Comparison of ENCODE assay signal across 1 cellular context in genomic region chr11:12853652-12854296, GRCh38.
A peak's percentile ranks its signal among the peaks of the same experiment; 100 is the strongest.
TF ChIP-seq lines count a peak whose summit lies in the region.

No MANE protein-coding gene starts in this region.

TF ChIP-seq in K562, 482 proteins besides CTCF, POLR2A, EP300 and RAD21 (continued from another document and continues in another):
- TF ChIP-seq CUX1 (CRISPR knock-in tag; IDR thresholded peaks at IDR 0.05) (no peak), SOX6 (IDR thresholded peaks at IDR 0.05) (peak; percentile 89), THAP12 (CRISPR knock-in tag; IDR thresholded peaks at IDR 0.05) (no peak), ZKSCAN1 (IDR thresholded peaks at IDR 0.05; ENCODE audit: low read depth, low read length) (no peak), FIP1L1 (IDR thresholded peaks at IDR 0.05; ENCODE audit: low read depth, low read length, poor library complexity, severe bottlenecking) (no peak), NELFE (IDR thresholded peaks at IDR 0.05; ENCODE audit: insufficient read depth, insufficient read length) (no peak), HNRNPL (IDR thresholded peaks at IDR 0.05; ENCODE audit: low read depth, low read length) (no peak), PHB (CRISPR knock-in tag; IDR thresholded peaks at IDR 0.05) (no peak), RBM34 (IDR thresholded peaks at IDR 0.05; ENCODE audit: borderline replicate concordance, insufficient read depth, low read length) (no peak), PRPF4 (IDR thresholded peaks at IDR 0.05; ENCODE audit: insufficient read depth, low read depth, low read length, poor library complexity, severe bottlenecking) (no peak), MBD2 (IDR thresholded peaks at IDR 0.05; ENCODE audit: borderline replicate concordance, low read depth) (no peak), ZNF561 (CRISPR knock-in tag; conservative IDR thresholded peaks at IDR 0.05) (no peak), ZNF518B (CRISPR knock-in tag; IDR thresholded peaks at IDR 0.05) (no peak), TARDBP (IDR thresholded peaks at IDR 0.05) (no peak), ZNF431 (CRISPR knock-in tag; IDR thresholded peaks at IDR 0.05) (no peak), CBFA2T2 (conservative IDR thresholded peaks at IDR 0.05) (peak; percentile 88), ZNF274 (IDR thresholded peaks at IDR 0.05; ENCODE audit: borderline replicate concordance, low read depth, low read length) (no peak), ZNF121 (CRISPR knock-in tag; conservative IDR thresholded peaks at IDR 0.05) (no peak), FOXO4 (CRISPR knock-in tag; IDR thresholded peaks at IDR 0.05) (no peak), SMARCC2 (IDR thresholded peaks at IDR 0.05; ENCODE audit: low read depth) (no peak; the same call in 1 of the 2 replicates), AFF1 (IDR thresholded peaks at IDR 0.05; ENCODE audit: low read depth in 1 of 2, partially characterized antibody in 2 of 2) (no peak), NRF1 (conservative IDR thresholded peaks at IDR 0.05 in 1 of 2, IDR thresholded peaks at IDR 0.05 in 1 of 2) (no peak), ZBTB49 (CRISPR knock-in tag; IDR thresholded peaks at IDR 0.05; ENCODE audit: borderline replicate concordance) (no peak), XRCC3 (IDR thresholded peaks at IDR 0.05) (no peak), ZKSCAN3 (CRISPR knock-in tag; IDR thresholded peaks at IDR 0.05) (no peak), KDM5B (IDR thresholded peaks at IDR 0.05; ENCODE audit: insufficient replicate concordance, low read depth, low read length) (no peak), GATA2 (CRISPR knock-in tag; IDR thresholded peaks at IDR 0.05) (0 out of 2 replicates have a peak, but pooled peaks have one; percentile 47), TAL1 (IDR thresholded peaks at IDR 0.05) (peak; percentile 81), SMARCA5 (IDR thresholded peaks at IDR 0.05) (no peak), ADNP (tag; IDR thresholded peaks at IDR 0.05) (no peak), MLLT1 (IDR thresholded peaks at IDR 0.05) (no peak), CBFB (CRISPR knock-in tag; IDR thresholded peaks at IDR 0.05) (no peak), BCL6 (CRISPR knock-in tag; IDR thresholded peaks at IDR 0.05) (no peak), STAT5B (CRISPR knock-in tag; IDR thresholded peaks at IDR 0.05) (no peak), ATF3 (IDR thresholded peaks at IDR 0.05) (0 out of 2 replicates have a peak, but pooled peaks have one; percentile 14), ATF3 (CRISPR knock-in tag; conservative IDR thresholded peaks at IDR 0.05) (no peak), ZNF740 (CRISPR knock-in tag; IDR thresholded peaks at IDR 0.05) (no peak), ZNF740 (tag; IDR thresholded peaks at IDR 0.05) (no peak)
